16 cellular contexts compared by ENCODE assay signal in genomic region chr9:23812673-23813072, GRCh38. TPM values are rescaled to one million over a fixed set of nuclear protein-coding genes. Genes with fewer than 3 reads are reported as not detected.
DNase-seq lines count a peak whose midpoint lies in the region; ATAC-seq and TF ChIP-seq lines count a peak whose summit lies in the region.
"Had no signal": no experiment of that assay in that cellular context is flagged by ENCODE, and none has a peak within 500 bp of the region (broad histone marks: within the 10 kb centered on the region; RNA-seq: fewer than 3 reads in every experiment).

No MANE protein-coding gene starts in this region.

- H3K9me3 ChIP-seq in HEK293 (ENCODE audit: control insufficient read depth, insufficient read depth, low read depth, low read length), result no peaks in the 10 kb centered on the region
- H3K9me3 ChIP-seq in RWPE2 (ENCODE audit: severe bottlenecking), result no peaks in the 10 kb centered on the region
- H3K9me3 ChIP-seq: BE2C, Caco-2, HAP-1 had no signal

- POLR2A ChIA-PET in HEK293 (lab: Yijun Ruan, JAX), result interaction anchor here (1.1 kb wide), 2 partner anchors 8 to 30 kb away, joined by 4 to 7 read pairs; no protein-coding TSS in a partner anchor

- intact Hi-C loops in posterior vena cava (cut with DNase I), result loop anchor here in 1 of 2 donors (5.0 kb wide), 1 partner anchor 565 kb away; no protein-coding TSS in a partner anchor

- CTCF ChIA-PET in HEK293 (lab: Yijun Ruan, JAX), result interaction anchor here (0.6 to 0.7 kb wide), 2 partner anchors 29 to 52 kb away, joined by 3 to 5 read pairs; no protein-coding TSS in a partner anchor

- H3K4me1 ChIP-seq in HEK293 (ENCODE audit: control insufficient read depth, insufficient read depth, low read length) (peaks cover 8% of the 10 kb centered on the region), RWPE2 (ENCODE audit: insufficient read depth, poor library complexity, severe bottlenecking) (peaks cover 35% of the 10 kb centered on the region)
- H3K4me1 ChIP-seq: BE2C, Caco-2 had no signal

- H3K27ac ChIP-seq in HEK293 (ENCODE audit: extremely low read depth, low read depth, low read length) (no peak overlapping the region), RWPE2 (ENCODE audit: poor library complexity, severe bottlenecking) (peak overlapping the region; percentile 44)
- H3K27ac ChIP-seq: C4-2B had no signal

- H3K36me3 ChIP-seq in HEK293 (ENCODE audit: control insufficient read depth in 2 of 2, insufficient read depth in 1 of 2, low read length in 2 of 2) (no peaks in the 10 kb centered on the region), RWPE2 (ENCODE audit: low read depth) (no peaks in the 10 kb centered on the region)
- H3K36me3 ChIP-seq: BE2C, HAP-1 had no signal

- H3K27me3 ChIP-seq in RWPE2 (ENCODE audit: insufficient read depth, poor library complexity, severe bottlenecking), result no peaks in the 10 kb centered on the region
- H3K27me3 ChIP-seq: BE2C had no signal

- ATAC-seq in RWPE2 (ENCODE audit: low read depth), result peak; percentile 60
- ATAC-seq: K562 had no signal

- TF ChIP-seq CTCF in HEK293 (tag by site-specific recombination; IDR thresholded peaks at IDR 0.05) (no peak), RWPE2 (IDR thresholded peaks at IDR 0.05; ENCODE audit: poor library complexity, severe bottlenecking) (no peak)

- DNase-seq in NCI-H446 treated with DMSO at 0.1 percent for 48 hours (lab: John Stamatoyannopoulos, UW), result peak; percentile 82
- no peak for DNase-seq in RWPE2 (ENCODE audit: low spot score)
- DNase-seq in posterior vena cava (ENCODE audit: low spot score), result no peak
- DNase-seq in C1 segment of cervical spinal cord (lab: John Stamatoyannopoulos, UW), result no peak
- no peak for DNase-seq in NCI-H526 (lab: John Stamatoyannopoulos, UW)
- DNase-seq in NCI-H2171 (lab: John Stamatoyannopoulos, UW), result no peak
- DNase-seq: ACHN; BE2C; Caco-2; CD4-positive, alpha-beta T cell; IMR-90 had no signal

- no peak overlapping the region for H3K4me3 ChIP-seq in HEK293 (ENCODE audit: low read depth, low read length)
- no peak overlapping the region for H3K4me3 ChIP-seq in RWPE2 (ENCODE audit: severe bottlenecking)
- H3K4me3 ChIP-seq: GM12878, HAP-1, K562 had no signal

TF ChIP-seq in HEK293, 187 proteins besides CTCF, POLR2A, EP300 and RAD21:
- TF ChIP-seq MYNN (tag by site-specific recombination; IDR thresholded peaks at IDR 0.05; ENCODE audit: borderline replicate concordance) (peak; percentile 49; the same call in 1 of the 2 replicates), ZNF621 (tag by site-specific recombination; IDR thresholded peaks at IDR 0.05) (no peak)

RNA-seq across cellular contexts. Expression of gene ELAVL2, which starts 13.4 kb away (rescaled TPM):
- total RNA-seq in posterior vena cava, result under 1 TPM in 1 of 2 donors, not detected in 1; 0.05 TPM
- total RNA-seq: CD4-positive, alpha-beta T cell; K562 had no signal
